In genomic region chrY:12427361-12427760, GRCh38 we compare ENCODE assay signal across 30 cellular contexts.
"Had no signal": no experiment of that assay in that cellular context is flagged by ENCODE, and none has a peak within 500 bp of the region (broad histone marks: within the 10 kb centered on the region; RNA-seq: fewer than 3 reads in every experiment).

No MANE protein-coding gene starts in this region.

- H3K36me3 ChIP-seq: ascending aorta, WERI-Rb-1 had no signal

- H3K27ac ChIP-seq: ascending aorta, WERI-Rb-1 had no signal

- ATAC-seq: activated CD4-positive, alpha-beta T cell treated with anti-CD3 and anti-CD28 coated beads for 36 hours; activated CD4-positive, CD25-positive, alpha-beta regulatory T cell treated with anti-CD3 and anti-CD28 coated beads, Interleukin-2, amount 50 U/mL, for 24 hours; activated CD8-positive, alpha-beta memory T cell treated with anti-CD3 and anti-CD28 coated beads, Interleukin-2, amount 10 ng/mL, durations not matched to agents 7 days and 5 days; activated CD8-positive, alpha-beta T cell treated with anti-CD3 and anti-CD28 coated beads, Interleukin-2, amount 10 ng/mL, durations not matched to agents 7 days and 5 days; activated naive CD8-positive, alpha-beta T cell treated with anti-CD3 and anti-CD28 coated beads, Interleukin-2, amount 50 U/mL, for 24 hours; WTC11 had no signal

- DNase-seq: activated CD4-positive, alpha-beta memory T cell treated with anti-CD3 and anti-CD28 coated beads, Interleukin-2, amount 10 ng/mL, durations not matched to agents 7 days and 5 days; activated CD4-positive, alpha-beta T cell treated with anti-CD3 and anti-CD28 coated beads for 1 hour; activated CD4-positive, alpha-beta T cell treated with anti-CD3 and anti-CD28 coated beads for 36 hours; activated CD4-positive, alpha-beta T cell treated with anti-CD3 and anti-CD28 coated beads for 48 hours; activated CD4-positive, alpha-beta T cell treated with anti-CD3 and anti-CD28 coated beads, Interleukin-2, amount 10 ng/mL, durations not matched to agents 7 days and 5 days; activated CD4-positive, alpha-beta T cell treated with anti-CD3 and anti-CD28 coated beads, Interleukin-2, amount 50 U/mL, for 48 hours; activated CD4-positive, CD25-positive, alpha-beta regulatory T cell; activated CD8-positive, alpha-beta memory T cell treated with anti-CD3 and anti-CD28 coated beads for 24 hours; activated CD8-positive, alpha-beta memory T cell treated with anti-CD3 and anti-CD28 coated beads, Interleukin-2, amount 10 ng/mL, durations not matched to agents 7 days and 5 days; activated CD8-positive, alpha-beta memory T cell treated with anti-CD3 and anti-CD28 coated beads, Interleukin-2, amount 50 U/mL, for 48 hours; activated CD8-positive, alpha-beta T cell treated with anti-CD3 and anti-CD28 coated beads, Interleukin-2, amount 10 ng/mL, durations not matched to agents 7 days and 5 days; activated effector memory CD4-positive, alpha-beta T cell treated with Interleukin-2 at 50 U/mL for 16 hours; activated gamma-delta T cell; activated naive CD4-positive, alpha-beta T cell treated with anti-CD3 and anti-CD28 coated beads, Interleukin-2, amount 10 ng/mL, durations not matched to agents 7 days and 5 days; activated naive CD4-positive, alpha-beta T cell treated with Interleukin-2 at 50 U/mL for 16 hours; activated naive CD8-positive, alpha-beta T cell treated with anti-CD3 and anti-CD28 coated beads, Interleukin-2, amount 10 ng/mL, durations not matched to agents 7 days and 5 days; activated naive CD8-positive, alpha-beta T cell treated with anti-CD3 and anti-CD28 coated beads, Interleukin-2, amount 50 U/mL, for 24 hours; activated T-cell treated with anti-CD3 and anti-CD28 coated beads, Interleukin-2, amount 50 U/mL, for 24 hours; activated T-cell treated with anti-CD3 and anti-CD28 coated beads, Interleukin-2, amount 50 U/mL, for 48 hours; amygdala; anterior cingulate cortex; central memory CD4-positive, alpha-beta T cell; T-helper 1 cell; T-helper 2 cell; T-helper 9 cell; WERI-Rb-1 had no signal

- FAIRE-seq: TTC549 had no signal

- H3K4me3 ChIP-seq: ascending aorta had no signal

- H3K27me3 ChIP-seq: ascending aorta had no signal
